Comparison of ENCODE assay signal across 1 cellular context in the genomic region with DNA sequence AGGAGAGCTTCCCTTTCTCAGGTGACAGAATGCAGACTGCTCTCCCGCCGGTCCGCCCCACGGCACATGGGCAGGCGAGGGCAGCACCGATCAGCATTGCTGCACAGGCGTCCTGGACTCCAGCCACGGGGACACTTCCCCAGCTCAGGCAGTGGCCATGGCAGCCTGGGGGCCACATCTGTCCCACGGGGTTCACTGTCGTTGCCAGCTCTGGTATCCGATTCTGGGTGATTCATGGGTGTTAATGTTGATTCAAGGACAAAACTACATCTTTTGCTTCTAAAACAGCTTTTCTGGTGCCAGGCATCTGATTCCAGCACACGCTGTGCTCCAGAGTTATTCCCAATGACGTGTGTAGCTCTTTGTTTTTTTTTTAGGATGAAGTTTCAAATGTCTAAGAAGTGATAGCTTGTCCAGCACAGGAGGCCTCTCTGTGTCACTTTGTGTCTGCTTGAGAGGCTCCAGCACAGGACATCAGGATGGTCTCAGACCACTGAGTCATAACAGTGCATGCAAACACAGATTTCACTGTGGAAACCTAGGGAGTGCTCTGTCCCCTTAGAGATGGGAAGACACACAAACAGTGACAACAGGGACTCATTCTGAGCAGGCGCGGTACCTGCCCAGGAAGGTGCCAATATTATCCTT.
TF ChIP-seq lines count a peak whose summit lies in the region.

No MANE protein-coding gene starts in this region.

TF ChIP-seq in HepG2, 621 proteins besides CTCF, POLR2A, EP300 and RAD21 (continued from another document):
- TF ChIP-seq SYNCRIP (IDR thresholded peaks at IDR 0.05; ENCODE audit: insufficient read depth, low read depth, low read length), result no peak
- TF ChIP-seq, protein P1, sequence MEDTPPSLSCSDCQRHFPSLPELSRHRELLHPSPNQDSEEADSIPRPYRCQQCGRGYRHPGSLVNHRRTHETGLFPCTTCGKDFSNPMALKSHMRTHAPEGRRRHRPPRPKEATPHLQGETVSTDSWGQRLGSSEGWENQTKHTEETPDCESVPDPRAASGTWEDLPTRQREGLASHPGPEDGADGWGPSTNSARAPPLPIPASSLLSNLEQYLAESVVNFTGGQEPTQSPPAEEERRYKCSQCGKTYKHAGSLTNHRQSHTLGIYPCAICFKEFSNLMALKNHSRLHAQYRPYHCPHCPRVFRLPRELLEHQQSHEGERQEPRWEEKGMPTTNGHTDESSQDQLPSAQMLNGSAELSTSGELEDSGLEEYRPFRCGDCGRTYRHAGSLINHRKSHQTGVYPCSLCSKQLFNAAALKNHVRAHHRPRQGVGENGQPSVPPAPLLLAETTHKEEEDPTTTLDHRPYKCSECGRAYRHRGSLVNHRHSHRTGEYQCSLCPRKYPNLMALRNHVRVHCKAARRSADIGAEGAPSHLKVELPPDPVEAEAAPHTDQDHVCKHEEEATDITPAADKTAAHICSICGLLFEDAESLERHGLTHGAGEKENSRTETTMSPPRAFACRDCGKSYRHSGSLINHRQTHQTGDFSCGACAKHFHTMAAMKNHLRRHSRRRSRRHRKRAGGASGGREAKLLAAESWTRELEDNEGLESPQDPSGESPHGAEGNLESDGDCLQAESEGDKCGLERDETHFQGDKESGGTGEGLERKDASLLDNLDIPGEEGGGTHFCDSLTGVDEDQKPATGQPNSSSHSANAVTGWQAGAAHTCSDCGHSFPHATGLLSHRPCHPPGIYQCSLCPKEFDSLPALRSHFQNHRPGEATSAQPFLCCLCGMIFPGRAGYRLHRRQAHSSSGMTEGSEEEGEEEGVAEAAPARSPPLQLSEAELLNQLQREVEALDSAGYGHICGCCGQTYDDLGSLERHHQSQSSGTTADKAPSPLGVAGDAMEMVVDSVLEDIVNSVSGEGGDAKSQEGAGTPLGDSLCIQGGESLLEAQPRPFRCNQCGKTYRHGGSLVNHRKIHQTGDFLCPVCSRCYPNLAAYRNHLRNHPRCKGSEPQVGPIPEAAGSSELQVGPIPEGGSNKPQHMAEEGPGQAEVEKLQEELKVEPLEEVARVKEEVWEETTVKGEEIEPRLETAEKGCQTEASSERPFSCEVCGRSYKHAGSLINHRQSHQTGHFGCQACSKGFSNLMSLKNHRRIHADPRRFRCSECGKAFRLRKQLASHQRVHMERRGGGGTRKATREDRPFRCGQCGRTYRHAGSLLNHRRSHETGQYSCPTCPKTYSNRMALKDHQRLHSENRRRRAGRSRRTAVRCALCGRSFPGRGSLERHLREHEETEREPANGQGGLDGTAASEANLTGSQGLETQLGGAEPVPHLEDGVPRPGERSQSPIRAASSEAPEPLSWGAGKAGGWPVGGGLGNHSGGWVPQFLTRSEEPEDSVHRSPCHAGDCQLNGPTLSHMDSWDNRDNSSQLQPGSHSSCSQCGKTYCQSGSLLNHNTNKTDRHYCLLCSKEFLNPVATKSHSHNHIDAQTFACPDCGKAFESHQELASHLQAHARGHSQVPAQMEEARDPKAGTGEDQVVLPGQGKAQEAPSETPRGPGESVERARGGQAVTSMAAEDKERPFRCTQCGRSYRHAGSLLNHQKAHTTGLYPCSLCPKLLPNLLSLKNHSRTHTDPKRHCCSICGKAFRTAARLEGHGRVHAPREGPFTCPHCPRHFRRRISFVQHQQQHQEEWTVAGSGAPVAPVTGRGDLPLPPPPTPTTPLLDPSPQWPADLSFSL (CRISPR knock-in tag; IDR thresholded peaks at IDR 0.05), result no peak
- no peak for TF ChIP-seq ZSCAN20 (CRISPR knock-in tag; IDR thresholded peaks at IDR 0.05; ENCODE audit: borderline replicate concordance)
- TF ChIP-seq, protein P2, sequence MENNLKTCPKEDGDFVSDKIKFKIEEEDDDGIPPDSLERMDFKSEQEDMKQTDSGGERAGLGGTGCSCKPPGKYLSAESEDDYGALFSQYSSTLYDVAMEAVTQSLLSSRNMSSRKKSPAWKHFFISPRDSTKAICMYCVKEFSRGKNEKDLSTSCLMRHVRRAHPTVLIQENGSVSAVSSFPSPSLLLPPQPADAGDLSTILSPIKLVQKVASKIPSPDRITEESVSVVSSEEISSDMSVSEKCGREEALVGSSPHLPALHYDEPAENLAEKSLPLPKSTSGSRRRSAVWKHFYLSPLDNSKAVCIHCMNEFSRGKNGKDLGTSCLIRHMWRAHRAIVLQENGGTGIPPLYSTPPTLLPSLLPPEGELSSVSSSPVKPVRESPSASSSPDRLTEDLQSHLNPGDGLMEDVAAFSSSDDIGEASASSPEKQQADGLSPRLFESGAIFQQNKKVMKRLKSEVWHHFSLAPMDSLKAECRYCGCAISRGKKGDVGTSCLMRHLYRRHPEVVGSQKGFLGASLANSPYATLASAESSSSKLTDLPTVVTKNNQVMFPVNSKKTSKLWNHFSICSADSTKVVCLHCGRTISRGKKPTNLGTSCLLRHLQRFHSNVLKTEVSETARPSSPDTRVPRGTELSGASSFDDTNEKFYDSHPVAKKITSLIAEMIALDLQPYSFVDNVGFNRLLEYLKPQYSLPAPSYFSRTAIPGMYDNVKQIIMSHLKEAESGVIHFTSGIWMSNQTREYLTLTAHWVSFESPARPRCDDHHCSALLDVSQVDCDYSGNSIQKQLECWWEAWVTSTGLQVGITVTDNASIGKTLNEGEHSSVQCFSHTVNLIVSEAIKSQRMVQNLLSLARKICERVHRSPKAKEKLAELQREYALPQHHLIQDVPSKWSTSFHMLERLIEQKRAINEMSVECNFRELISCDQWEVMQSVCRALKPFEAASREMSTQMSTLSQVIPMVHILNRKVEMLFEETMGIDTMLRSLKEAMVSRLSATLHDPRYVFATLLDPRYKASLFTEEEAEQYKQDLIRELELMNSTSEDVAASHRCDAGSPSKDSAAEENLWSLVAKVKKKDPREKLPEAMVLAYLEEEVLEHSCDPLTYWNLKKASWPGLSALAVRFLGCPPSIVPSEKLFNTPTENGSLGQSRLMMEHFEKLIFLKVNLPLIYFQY (CRISPR knock-in tag; IDR thresholded peaks at IDR 0.05; ENCODE audit: borderline replicate concordance), result no peak
- no peak for TF ChIP-seq RBM39 (IDR thresholded peaks at IDR 0.05; ENCODE audit: low read depth, low read length, poor library complexity, severe bottlenecking)
- no peak for TF ChIP-seq FOXP1 (IDR thresholded peaks at IDR 0.05)
- no peak for TF ChIP-seq FOXP1 (CRISPR knock-in tag; IDR thresholded peaks at IDR 0.05)
- no peak for TF ChIP-seq FOSL1 (CRISPR knock-in tag; IDR thresholded peaks at IDR 0.05; ENCODE audit: borderline replicate concordance)
- TF ChIP-seq, protein P3, sequence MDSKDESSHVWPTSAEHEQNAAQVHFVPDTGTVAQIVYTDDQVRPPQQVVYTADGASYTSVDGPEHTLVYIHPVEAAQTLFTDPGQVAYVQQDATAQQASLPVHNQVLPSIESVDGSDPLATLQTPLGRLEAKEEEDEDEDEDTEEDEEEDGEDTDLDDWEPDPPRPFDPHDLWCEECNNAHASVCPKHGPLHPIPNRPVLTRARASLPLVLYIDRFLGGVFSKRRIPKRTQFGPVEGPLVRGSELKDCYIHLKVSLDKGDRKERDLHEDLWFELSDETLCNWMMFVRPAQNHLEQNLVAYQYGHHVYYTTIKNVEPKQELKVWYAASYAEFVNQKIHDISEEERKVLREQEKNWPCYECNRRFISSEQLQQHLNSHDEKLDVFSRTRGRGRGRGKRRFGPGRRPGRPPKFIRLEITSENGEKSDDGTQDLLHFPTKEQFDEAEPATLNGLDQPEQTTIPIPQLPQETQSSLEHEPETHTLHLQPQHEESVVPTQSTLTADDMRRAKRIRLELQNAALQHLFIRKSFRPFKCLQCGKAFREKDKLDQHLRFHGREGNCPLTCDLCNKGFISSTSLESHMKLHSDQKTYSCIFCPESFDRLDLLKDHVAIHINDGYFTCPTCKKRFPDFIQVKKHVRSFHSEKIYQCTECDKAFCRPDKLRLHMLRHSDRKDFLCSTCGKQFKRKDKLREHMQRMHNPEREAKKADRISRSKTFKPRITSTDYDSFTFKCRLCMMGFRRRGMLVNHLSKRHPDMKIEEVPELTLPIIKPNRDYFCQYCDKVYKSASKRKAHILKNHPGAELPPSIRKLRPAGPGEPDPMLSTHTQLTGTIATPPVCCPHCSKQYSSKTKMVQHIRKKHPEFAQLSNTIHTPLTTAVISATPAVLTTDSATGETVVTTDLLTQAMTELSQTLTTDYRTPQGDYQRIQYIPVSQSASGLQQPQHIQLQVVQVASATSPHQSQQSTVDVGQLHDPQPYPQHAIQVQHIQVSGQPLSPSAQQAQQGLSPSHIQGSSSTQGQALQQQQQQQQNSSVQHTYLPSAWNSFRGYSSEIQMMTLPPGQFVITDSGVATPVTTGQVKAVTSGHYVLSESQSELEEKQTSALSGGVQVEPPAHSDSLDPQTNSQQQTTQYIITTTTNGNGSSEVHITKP (CRISPR knock-in tag; IDR thresholded peaks at IDR 0.05; ENCODE audit: low read depth), result no peak
- no peak for TF ChIP-seq HBP1 (CRISPR knock-in tag; IDR thresholded peaks at IDR 0.05; ENCODE audit: low read depth)
- no peak for TF ChIP-seq KDM4B (CRISPR knock-in tag; IDR thresholded peaks at IDR 0.05)
